19 cellular contexts compared by ENCODE assay signal in genomic region chr22:50009251-50009650, GRCh38. TPM values are rescaled to one million over a fixed set of nuclear protein-coding genes. Genes with fewer than 3 reads are reported as not detected.
A peak's percentile ranks its signal among the peaks of the same experiment; 100 is the strongest.
DNase-seq lines count a peak whose midpoint lies in the region; ATAC-seq and TF ChIP-seq lines count a peak whose summit lies in the region.
"Had no signal": no experiment of that assay in that cellular context is flagged by ENCODE, and none has a peak within 500 bp of the region (broad histone marks: within the 10 kb centered on the region; RNA-seq: fewer than 3 reads in every experiment).

No MANE protein-coding gene starts in this region.

- no peak overlapping the region for H3K27ac Mint-ChIP-seq in CD8-positive, alpha-beta T cell

- H3K36me3 Mint-ChIP-seq in CD8-positive, alpha-beta T cell: no peaks in the 10 kb centered on the region

- H3K9me3 ChIP-seq in NT2/D1 (ENCODE audit: insufficient read depth, low read length): no peaks in the 10 kb centered on the region
- H3K9me3 ChIP-seq in lower lobe of right lung: no peaks in the 10 kb centered on the region
- no peaks in the 10 kb centered on the region for H3K9me3 ChIP-seq in CD8-positive, alpha-beta T cell (ENCODE audit: low read length)
- H3K9me3 ChIP-seq: BLaER1 had no signal

- H3K27me3 Mint-ChIP-seq in CD8-positive, alpha-beta T cell (ENCODE audit: low read depth): peaks cover 13% of the 10 kb centered on the region

- peak; percentile 58 for DNase-seq in activated effector memory CD4-positive, alpha-beta T cell treated with anti-CD3 and anti-CD28 coated beads, Interleukin-2, amount 50 U/mL, for 16 hours
- no peak for DNase-seq in activated effector memory CD4-positive, alpha-beta T cell treated with Interleukin-2 at 50 U/mL for 16 hours
- DNase-seq in NT2/D1 (ENCODE audit: low read depth, low spot score) (no peak), lower lobe of right lung (peak; percentile 36), ureter (ENCODE audit: low spot score) (peak; percentile 35), NCI-H1930 (lab: John Stamatoyannopoulos, UW) (no peak)
- DNase-seq in CD8-positive, alpha-beta T cell: no peak
- DNase-seq: DMS153, IMR-90, Kasumi-1, NCI-H1105 treated with DMSO at 0.1 percent for 48 hours, NCI-H187, NCI-H2171, NCI-H774, SIG-M5 had no signal

- H3K4me1 Mint-ChIP-seq in CD8-positive, alpha-beta T cell (ENCODE audit: low read depth): peaks cover 11% of the 10 kb centered on the region

- no peaks in the 10 kb centered on the region for H3K36me3 ChIP-seq in NT2/D1 (ENCODE audit: insufficient read depth, insufficient read length, low read length)
- H3K36me3 ChIP-seq in lower lobe of right lung: no peaks in the 10 kb centered on the region
- H3K36me3 ChIP-seq in CD8-positive, alpha-beta T cell (ENCODE audit: insufficient read depth, low read length): no peaks in the 10 kb centered on the region
- H3K36me3 ChIP-seq: BLaER1 had no signal

- CTCF ChIA-PET in CD8-positive, alpha-beta T cell (lab: Charles Lee): no interaction called here

- no peak overlapping the region for H3K4me3 Mint-ChIP-seq in CD8-positive, alpha-beta T cell

- intact Hi-C loops in lower lobe of right lung (cut with DNase I): no loop called here
- intact Hi-C loops in CD8-positive, alpha-beta T cell (cut with DNase I, micrococcal nuclease): no loop called here

- POLR2A ChIA-PET in CD8-positive, alpha-beta T cell (lab: Charles Lee): interaction anchor here (1.1 kb wide), 1 partner anchor 9 kb away, joined by 3 read pairs; no protein-coding TSS in a partner anchor

- peak overlapping the region; percentile 32 for H3K9ac ChIP-seq in NT2/D1 (ENCODE audit: insufficient read length, low read depth)
- H3K9ac ChIP-seq: BLaER1 had no signal

- H3K4me3 ChIP-seq in NT2/D1 (ENCODE audit: insufficient read length, low read depth): no peak overlapping the region
- H3K4me3 ChIP-seq in lower lobe of right lung: no peak overlapping the region
- no peak overlapping the region for H3K4me3 ChIP-seq in CD8-positive, alpha-beta T cell (ENCODE audit: low read depth, low read length)
- H3K4me3 ChIP-seq: BLaER1 had no signal

- TF ChIP-seq CTCF in lower lobe of right lung (IDR thresholded peaks at IDR 0.05): no peak
- TF ChIP-seq CTCF in CD8-positive, alpha-beta T cell (IDR thresholded peaks at IDR 0.05): no peak

- no peak overlapping the region for H3K27ac ChIP-seq in lower lobe of right lung
- H3K27ac ChIP-seq in CD8-positive, alpha-beta T cell (ENCODE audit: low read depth, low read length): no peak overlapping the region
- H3K27ac ChIP-seq: BLaER1 had no signal

- H3K4me1 ChIP-seq in NT2/D1 (ENCODE audit: insufficient read depth, insufficient read length): peaks cover 19% of the 10 kb centered on the region
- H3K4me1 ChIP-seq in lower lobe of right lung: peaks cover 4% of the 10 kb centered on the region
- H3K4me1 ChIP-seq in CD8-positive, alpha-beta T cell (ENCODE audit: insufficient read depth, low read length): peaks cover 9% of the 10 kb centered on the region

- peaks cover 29% of the 10 kb centered on the region for H3K27me3 ChIP-seq in NT2/D1 (ENCODE audit: insufficient read depth, insufficient read length)
- H3K27me3 ChIP-seq in lower lobe of right lung (ENCODE audit: low read depth): peaks cover 49% of the 10 kb centered on the region
- peaks cover 12% of the 10 kb centered on the region for H3K27me3 ChIP-seq in CD8-positive, alpha-beta T cell (ENCODE audit: insufficient read depth, low read length)

- no peak for ATAC-seq in lower lobe of right lung
- no peak for ATAC-seq in CD8-positive, alpha-beta T cell
- ATAC-seq: HCT116, Panc1 had no signal

- H3K9me3 Mint-ChIP-seq in CD8-positive, alpha-beta T cell: no peaks in the 10 kb centered on the region

RNA-seq across cellular contexts. Expression of gene IL17REL, which starts 3.3 kb away (rescaled TPM):
- total RNA-seq in lower lobe of right lung (0.09 TPM), ureter (not detected)
- not detected for total RNA-seq in CD8-positive, alpha-beta T cell
- total RNA-seq: IMR-90, NCI-H460 had no signal

RNA-seq across cellular contexts. Expression of gene PIM3, which starts 48.7 kb away (rescaled TPM):
- total RNA-seq in lower lobe of right lung: 94.7 TPM
- total RNA-seq in ureter: 75.0 TPM
- 100 to 1,000 TPM; 316 to 328 TPM for total RNA-seq in CD8-positive, alpha-beta T cell

RNA-seq across cellular contexts. Expression of gene TTLL8, which starts 48.8 kb away (rescaled TPM):
- not detected for total RNA-seq in lower lobe of right lung
- total RNA-seq in ureter: not detected
- not detected for total RNA-seq in CD8-positive, alpha-beta T cell
- total RNA-seq: IMR-90, NCI-H460 had no signal

Comparison
In these comparisons a context has a peak if more than half of its experiments do, and no peak if none do; other contexts are left out.
1. DNase-seq: peak in activated effector memory CD4-positive, alpha-beta T cell treated with anti-CD3 and anti-CD28 coated beads, Interleukin-2, amount 50 U/mL, for 16 hours (single experiment), lower lobe of right lung (single experiment) and ureter (single experiment); none in activated effector memory CD4-positive, alpha-beta T cell treated with Interleukin-2 at 50 U/mL for 16 hours (single experiment), NT2/D1 (single experiment), NCI-H1930 (0 of 2) and CD8-positive, alpha-beta T cell (0 of 7).